Comparison of ENCODE assay signal across 1 cellular context in the genomic region with DNA sequence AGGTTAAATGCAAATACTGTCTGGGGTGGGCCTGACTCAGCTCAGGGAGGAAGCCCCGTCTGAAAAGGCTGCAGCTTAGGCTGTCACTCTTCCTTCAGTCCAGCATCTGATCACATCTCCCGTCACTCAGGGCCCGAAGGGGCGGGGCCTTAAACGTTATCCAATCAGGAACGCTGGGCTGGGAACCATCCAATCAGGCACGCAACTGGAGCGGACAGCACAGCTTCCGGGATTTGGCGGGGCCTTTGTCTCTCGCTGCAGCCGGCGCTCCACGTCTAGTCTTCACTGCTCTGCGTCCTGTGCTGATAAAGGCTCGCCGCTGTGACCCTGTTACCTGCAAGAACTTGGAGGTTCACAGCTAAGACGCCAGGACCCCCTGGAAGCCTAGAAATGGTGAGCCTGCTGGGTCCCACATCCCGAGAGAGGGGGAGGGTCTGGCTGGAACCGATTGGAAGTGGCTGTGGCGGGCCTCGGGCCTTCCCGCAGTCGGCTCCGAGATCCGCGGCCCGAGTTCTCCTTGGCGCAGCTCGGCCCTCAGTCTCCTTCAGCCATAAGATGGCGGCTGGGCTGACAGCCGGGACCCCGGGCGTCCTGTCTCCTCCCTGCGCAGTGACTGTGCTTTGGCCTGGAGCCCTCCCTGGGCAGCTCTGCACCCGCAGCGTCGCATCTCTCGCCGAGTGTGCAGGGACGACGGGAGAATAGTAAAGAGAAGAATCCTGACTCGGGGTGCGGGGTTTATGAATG.
TF ChIP-seq lines count a peak whose summit lies in the region.

TSS of gene ZNF92 (plus strand) at position 248 of the 744 bp plus-strand sequence. CDS start at position 391, 143 bp downstream.

TF ChIP-seq in HepG2, 621 proteins besides CTCF, POLR2A, EP300 and RAD21 (continued from another document):
- TF ChIP-seq, protein P1, sequence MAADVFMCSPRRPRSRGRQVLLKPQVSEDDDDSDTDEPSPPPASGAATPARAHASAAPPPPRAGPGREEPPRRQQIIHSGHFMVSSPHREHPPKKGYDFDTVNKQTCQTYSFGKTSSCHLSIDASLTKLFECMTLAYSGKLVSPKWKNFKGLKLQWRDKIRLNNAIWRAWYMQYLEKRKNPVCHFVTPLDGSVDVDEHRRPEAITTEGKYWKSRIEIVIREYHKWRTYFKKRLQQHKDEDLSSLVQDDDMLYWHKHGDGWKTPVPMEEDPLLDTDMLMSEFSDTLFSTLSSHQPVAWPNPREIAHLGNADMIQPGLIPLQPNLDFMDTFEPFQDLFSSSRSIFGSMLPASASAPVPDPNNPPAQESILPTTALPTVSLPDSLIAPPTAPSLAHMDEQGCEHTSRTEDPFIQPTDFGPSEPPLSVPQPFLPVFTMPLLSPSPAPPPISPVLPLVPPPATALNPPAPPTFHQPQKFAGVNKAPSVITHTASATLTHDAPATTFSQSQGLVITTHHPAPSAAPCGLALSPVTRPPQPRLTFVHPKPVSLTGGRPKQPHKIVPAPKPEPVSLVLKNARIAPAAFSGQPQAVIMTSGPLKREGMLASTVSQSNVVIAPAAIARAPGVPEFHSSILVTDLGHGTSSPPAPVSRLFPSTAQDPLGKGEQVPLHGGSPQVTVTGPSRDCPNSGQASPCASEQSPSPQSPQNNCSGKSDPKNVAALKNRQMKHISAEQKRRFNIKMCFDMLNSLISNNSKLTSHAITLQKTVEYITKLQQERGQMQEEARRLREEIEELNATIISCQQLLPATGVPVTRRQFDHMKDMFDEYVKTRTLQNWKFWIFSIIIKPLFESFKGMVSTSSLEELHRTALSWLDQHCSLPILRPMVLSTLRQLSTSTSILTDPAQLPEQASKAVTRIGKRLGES (CRISPR knock-in tag; IDR thresholded peaks at IDR 0.05; ENCODE audit: borderline replicate concordance), result 0 out of 2 replicates have a peak, but pooled peaks have one; percentile 34
- TF ChIP-seq, protein P2, sequence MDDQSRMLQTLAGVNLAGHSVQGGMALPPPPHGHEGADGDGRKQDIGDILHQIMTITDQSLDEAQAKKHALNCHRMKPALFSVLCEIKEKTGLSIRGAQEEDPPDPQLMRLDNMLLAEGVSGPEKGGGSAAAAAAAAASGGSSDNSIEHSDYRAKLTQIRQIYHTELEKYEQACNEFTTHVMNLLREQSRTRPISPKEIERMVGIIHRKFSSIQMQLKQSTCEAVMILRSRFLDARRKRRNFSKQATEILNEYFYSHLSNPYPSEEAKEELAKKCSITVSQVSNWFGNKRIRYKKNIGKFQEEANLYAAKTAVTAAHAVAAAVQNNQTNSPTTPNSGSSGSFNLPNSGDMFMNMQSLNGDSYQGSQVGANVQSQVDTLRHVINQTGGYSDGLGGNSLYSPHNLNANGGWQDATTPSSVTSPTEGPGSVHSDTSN (CRISPR knock-in tag; IDR thresholded peaks at IDR 0.05; ENCODE audit: borderline replicate concordance), result no peak
- TF ChIP-seq ATF7-NPFF (CRISPR knock-in tag; IDR thresholded peaks at IDR 0.05; ENCODE audit: low read depth), result no peak; the same call in 1 of the 2 replicates
- TF ChIP-seq NCOA2 (CRISPR knock-in tag; IDR thresholded peaks at IDR 0.05), result no peak; the same call in 1 of the 2 replicates
- TF ChIP-seq MYNN (CRISPR knock-in tag; IDR thresholded peaks at IDR 0.05; ENCODE audit: low read depth), result no peak
- TF ChIP-seq KLF9 (CRISPR knock-in tag; IDR thresholded peaks at IDR 0.05; ENCODE audit: low read depth), result no peak
- TF ChIP-seq ZSCAN9 (CRISPR knock-in tag; IDR thresholded peaks at IDR 0.05; ENCODE audit: borderline replicate concordance), result no peak; the same call in 1 of the 2 replicates
- no peak for TF ChIP-seq NFE2 (CRISPR knock-in tag; IDR thresholded peaks at IDR 0.05)
- no peak for TF ChIP-seq ZFP41 (CRISPR knock-in tag; IDR thresholded peaks at IDR 0.05; ENCODE audit: borderline replicate concordance)
- no peak for TF ChIP-seq ZKSCAN1 (IDR thresholded peaks at IDR 0.05; ENCODE audit: low read length)
- no peak for TF ChIP-seq XBP1 (CRISPR knock-in tag; IDR thresholded peaks at IDR 0.05)
- TF ChIP-seq YY1 (IDR thresholded peaks at IDR 0.05; ENCODE audit: insufficient read depth, insufficient replicate concordance, low read depth, low read length), result peak; percentile 85
- peak; percentile 52; the same call in 1 of the 2 replicates for TF ChIP-seq ZNF577 (CRISPR knock-in tag; IDR thresholded peaks at IDR 0.05; ENCODE audit: borderline replicate concordance, low read depth)
- no peak; the same call in 1 of the 2 replicates for TF ChIP-seq SRY (CRISPR knock-in tag; IDR thresholded peaks at IDR 0.05)
- TF ChIP-seq ZNF207 (IDR thresholded peaks at IDR 0.05; ENCODE audit: borderline replicate concordance), result no peak
